11 cellular contexts compared by ENCODE assay signal in the genomic region with DNA sequence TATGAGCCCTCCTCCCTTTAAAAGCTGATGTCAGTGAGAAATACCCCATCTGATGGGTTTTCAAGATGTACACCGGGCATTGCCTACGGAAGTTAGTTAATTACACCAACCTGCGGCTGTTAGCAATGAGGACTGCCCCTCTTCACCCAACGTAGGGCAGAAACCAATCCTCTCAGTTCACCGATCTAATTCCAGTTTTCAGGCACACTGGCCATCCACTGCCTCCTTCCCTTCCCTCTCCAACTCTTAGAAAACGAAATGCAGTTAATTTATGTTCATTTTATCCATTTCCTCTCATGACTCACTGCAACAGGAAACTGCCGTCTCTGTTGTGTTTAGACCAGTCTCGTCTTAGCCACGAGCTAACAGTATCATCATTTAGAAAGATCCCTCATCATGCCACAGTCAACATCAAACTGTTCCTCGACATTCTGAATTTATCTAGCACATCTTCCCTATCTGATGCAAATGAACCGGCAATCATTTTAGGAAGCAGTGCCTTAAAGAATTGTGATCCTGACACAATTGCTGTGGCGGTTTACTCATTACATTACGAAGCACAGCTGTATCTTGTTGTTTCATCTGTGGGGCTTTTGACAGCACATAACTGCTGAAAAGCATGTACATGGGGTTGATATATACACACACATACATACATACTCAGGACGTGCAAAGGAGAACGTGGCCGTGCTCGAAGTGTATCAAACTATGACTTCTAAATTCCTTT.
A peak's percentile ranks its signal among the peaks of the same experiment; 100 is the strongest.
DNase-seq lines count a peak whose midpoint lies in the region; ATAC-seq, FAIRE-seq and TF ChIP-seq lines count a peak whose summit lies in the region.
"Had no signal": no experiment of that assay in that cellular context is flagged by ENCODE, and none has a peak within 500 bp of the region (broad histone marks: within the 10 kb centered on the region; RNA-seq: fewer than 3 reads in every experiment).

No MANE protein-coding gene starts in this region.

- H3K27me3 ChIP-seq in OCI-LY1 (ENCODE audit: insufficient read depth, low read length), result no peaks in the 10 kb centered on the region
- no peaks in the 10 kb centered on the region for H3K27me3 ChIP-seq in endothelial cell of umbilical vein (ENCODE audit: control insufficient read depth in 2 of 2, insufficient read depth in 2 of 2, low read length in 2 of 2)
- H3K27me3 ChIP-seq in smooth muscle cell (ENCODE audit: low read depth), result no peaks in the 10 kb centered on the region
- no peaks in the 10 kb centered on the region for H3K27me3 ChIP-seq in MG63

- POLR2A ChIA-PET in endothelial cell of umbilical vein (lab: Charles Lee), result interaction anchor here (0.8 kb wide), 1 partner anchor 32 kb away, joined by 5 read pairs; no protein-coding TSS in a partner anchor

- H3K4me3 ChIP-seq in OCI-LY1 (ENCODE audit: low read depth, low read length, poor library complexity, severe bottlenecking) (no peak overlapping the region), endothelial cell of umbilical vein (replicated peaks in 1 of 3; ENCODE audit: insufficient read depth in 1 of 3, low read depth in 1 of 3, low read length in 3 of 3) (peak overlapping the region; percentile 43 to 90 (median 59)), smooth muscle cell (peak overlapping the region; percentile 24), MG63 (no peak overlapping the region)

- no peaks in the 10 kb centered on the region for H3K9me3 ChIP-seq in OCI-LY1 (ENCODE audit: low read length)
- no peaks in the 10 kb centered on the region for H3K9me3 ChIP-seq in endothelial cell of umbilical vein (replicated peaks; ENCODE audit: control insufficient read depth, insufficient read depth, low read length)
- no peaks in the 10 kb centered on the region for H3K9me3 ChIP-seq in smooth muscle cell (replicated peaks; ENCODE audit: low read depth)
- H3K9me3 ChIP-seq in MG63, result no peaks in the 10 kb centered on the region

- peaks cover 12% of the 10 kb centered on the region for H3K4me1 Mint-ChIP-seq in activated T-cell treated with anti-CD3 and anti-CD28 coated beads, Interleukin-2, amount 50 U/mL, for 72 hours (ENCODE audit: low read depth)
- H3K4me1 Mint-ChIP-seq: B cell, naive B cell had no signal

- H3K36me3 ChIP-seq in OCI-LY1 (ENCODE audit: insufficient read depth, low read length) (no peaks in the 10 kb centered on the region), endothelial cell of umbilical vein (ENCODE audit: control insufficient read depth in 2 of 2, extremely low read depth in 1 of 2, insufficient read depth in 2 of 2, low read length in 2 of 2) (peaks cover 0 to 3% of the 10 kb centered on the region in 2 experiments), smooth muscle cell (ENCODE audit: low read depth) (no peaks in the 10 kb centered on the region), MG63 (no peaks in the 10 kb centered on the region)

- BruUV-seq in endothelial cell of umbilical vein (replicated peaks; lab: Mats Ljungman, UMichigan), result TSS peak; percentile 97

- H3F3A ChIP-seq in OCI-LY1 (ENCODE audit: insufficient read depth, low read length), result no peaks in the 10 kb centered on the region
- H3F3A ChIP-seq in smooth muscle cell (ENCODE audit: low read depth), result no peaks in the 10 kb centered on the region

- H3K9ac ChIP-seq in OCI-LY1 (ENCODE audit: low read length) (no peak overlapping the region), endothelial cell of umbilical vein (replicated peaks; ENCODE audit: extremely low read depth, insufficient read depth, low read length) (peak overlapping the region; percentile 98), smooth muscle cell (ENCODE audit: low read depth) (no peak overlapping the region)

- H3K36me3 Mint-ChIP-seq in activated T-cell treated with anti-CD3 and anti-CD28 coated beads, Interleukin-2, amount 50 U/mL, for 72 hours (ENCODE audit: insufficient read depth in 2 of 2), result no peaks in the 10 kb centered on the region
- H3K36me3 Mint-ChIP-seq: naive B cell had no signal

- H4K20me1 ChIP-seq in OCI-LY1 (ENCODE audit: insufficient read depth, low read length) (no peaks in the 10 kb centered on the region), endothelial cell of umbilical vein (replicated peaks; ENCODE audit: control insufficient read depth, extremely low read depth, insufficient read depth, low read length) (no peaks in the 10 kb centered on the region), smooth muscle cell (ENCODE audit: low read depth) (no peaks in the 10 kb centered on the region)

- no peak for DNase-seq in activated T-cell treated with anti-CD3 and anti-CD28 coated beads, Interleukin-2, amount 50 U/mL, for 72 hours
- no peak for DNase-seq in activated T-cell treated with anti-CD3 and anti-CD28 coated beads, Interleukin-2, amount 50 U/mL, for 1 hour
- peak; percentile 93 for DNase-seq in endothelial cell of umbilical vein (ENCODE audit: low read depth, low spot score)
- no peak for DNase-seq in smooth muscle cell (lab: John Stamatoyannopoulos, UW; ENCODE audit: unreplicated experiment)
- no peak for DNase-seq in MG63
- no peak for DNase-seq in HPDE6-E6E7 (ENCODE audit: extremely low spot score)
- no peak for DNase-seq in activated T-cell treated with anti-CD3 and anti-CD28 coated beads for 4 hours
- DNase-seq: activated CD4-positive, alpha-beta T cell treated with anti-CD3 and anti-CD28 coated beads, Interleukin-2, amount 50 U/mL, for 4 hours; naive B cell had no signal

- intact Hi-C loops in endothelial cell of umbilical vein (cut with micrococcal nuclease), result loop anchor here (1.0 to 2.0 kb wide), 8 partner anchors 25 to 171 kb away; no protein-coding TSS in a partner anchor

- H3K27ac ChIP-seq in OCI-LY1 (ENCODE audit: low read depth, low read length, poor library complexity, severe bottlenecking), result no peak overlapping the region
- peak overlapping the region; percentile 97 for H3K27ac ChIP-seq in endothelial cell of umbilical vein (ENCODE audit: insufficient read depth, low read depth, low read length)
- H3K27ac ChIP-seq in smooth muscle cell (ENCODE audit: low read depth), result peak overlapping the region; percentile 40

- H3K4me2 ChIP-seq in OCI-LY1 (ENCODE audit: low read length) (peak overlapping the region; percentile 25; the same call in 1 of the 2 replicates), endothelial cell of umbilical vein (ENCODE audit: insufficient read depth, low read length) (peak overlapping the region; percentile 82), smooth muscle cell (peak overlapping the region; percentile 78)

- peaks cover 27% of the 10 kb centered on the region for H3K27me3 Mint-ChIP-seq in activated T-cell treated with anti-CD3 and anti-CD28 coated beads, Interleukin-2, amount 50 U/mL, for 72 hours (ENCODE audit: low read depth)

- H3K79me2 ChIP-seq in OCI-LY1 (ENCODE audit: insufficient read depth, low read length), result no peaks in the 10 kb centered on the region
- peaks cover 33% of the 10 kb centered on the region for H3K79me2 ChIP-seq in endothelial cell of umbilical vein (ENCODE audit: control insufficient read depth, insufficient read depth, low read length)
- H3K79me2 ChIP-seq in smooth muscle cell (ENCODE audit: low read depth), result no peaks in the 10 kb centered on the region

- H3K4me3 Mint-ChIP-seq in activated T-cell treated with anti-CD3 and anti-CD28 coated beads, Interleukin-2, amount 50 U/mL, for 72 hours, result peak overlapping the region; percentile 14 to 52
- H3K4me3 Mint-ChIP-seq: B cell had no signal

- peak; percentile 66 to 83 for ATAC-seq in activated T-cell treated with anti-CD3 and anti-CD28 coated beads, Interleukin-2, amount 50 U/mL, for 72 hours (replicated peaks in 1 of 2)

- H3K9me2 ChIP-seq in OCI-LY1 (ENCODE audit: low read depth, low read length), result no peaks in the 10 kb centered on the region

- dilution Hi-C loops in endothelial cell of umbilical vein (cut with MboI; ENCODE audit: extremely low pct_ligation_motif_present, low sequenced_read_pairs), result no loop called here

- CTCF ChIA-PET in endothelial cell of umbilical vein (lab: Charles Lee), result interaction anchor here (0.6 to 6.3 kb wide), 6 partner anchors 33 to 365 kb away, joined by 3 to 65 read pairs (median 10); no protein-coding TSS in a partner anchor

- peak; percentile 86 for TF ChIP-seq POLR2A in endothelial cell of umbilical vein (IDR thresholded peaks at IDR 0.05; ENCODE audit: low read depth, low read length)

- FAIRE-seq in endothelial cell of umbilical vein (lab: Jason Lieb, UNC), result peak; percentile 80

- H3K9me1 ChIP-seq in endothelial cell of umbilical vein (replicated peaks; ENCODE audit: control insufficient read depth, extremely low read depth, insufficient read depth, low read length), result no peaks in the 10 kb centered on the region

- no peak overlapping the region for H3K27ac Mint-ChIP-seq in activated T-cell treated with anti-CD3 and anti-CD28 coated beads, Interleukin-2, amount 50 U/mL, for 72 hours
- H3K27ac Mint-ChIP-seq: B cell, naive B cell had no signal

- TF ChIP-seq CTCF in OCI-LY1 (IDR thresholded peaks at IDR 0.05; ENCODE audit: low read length) (no peak), endothelial cell of umbilical vein (IDR thresholded peaks at IDR 0.05; ENCODE audit: extremely low read depth in 1 of 2, insufficient read depth in 1 of 2, low read depth in 1 of 2, low read length in 2 of 2) (no peak), smooth muscle cell (IDR thresholded peaks at IDR 0.05; ENCODE audit: borderline replicate concordance, insufficient read depth, poor library complexity, severe bottlenecking) (no peak)

- peak overlapping the region; percentile 91 for H2AFZ ChIP-seq in OCI-LY1 (ENCODE audit: low read length)
- peak overlapping the region; percentile 33 for H2AFZ ChIP-seq in endothelial cell of umbilical vein (ENCODE audit: low read depth, low read length)
- H2AFZ ChIP-seq in smooth muscle cell (ENCODE audit: low read depth), result peak overlapping the region; percentile 79

- H3K9me3 Mint-ChIP-seq in activated T-cell treated with anti-CD3 and anti-CD28 coated beads, Interleukin-2, amount 50 U/mL, for 72 hours, result no peaks in the 10 kb centered on the region
- H3K9me3 Mint-ChIP-seq: naive B cell had no signal

- H3K4me1 ChIP-seq in OCI-LY1 (ENCODE audit: insufficient read depth, low read length, severe bottlenecking), result peaks cover 79% of the 10 kb centered on the region
- peaks cover 24% of the 10 kb centered on the region for H3K4me1 ChIP-seq in endothelial cell of umbilical vein (ENCODE audit: control insufficient read depth, extremely low read depth, insufficient read depth, low read length)
- peaks cover 61% of the 10 kb centered on the region for H3K4me1 ChIP-seq in smooth muscle cell (ENCODE audit: low read depth)

- WGBS in smooth muscle cell (ENCODE audit: low lambda C conversion rate), result 45% methylated on average over 17 of the region's 17 CpGs

TF ChIP-seq in endothelial cell of umbilical vein, 7 proteins besides CTCF, POLR2A, EP300 and RAD21 (continues in another document):
- TF ChIP-seq POLR2AphosphoS5 (IDR thresholded peaks at IDR 0.05; ENCODE audit: insufficient read depth, low read depth, low read length) (peak; percentile 79), FOS (IDR thresholded peaks at IDR 0.05; ENCODE audit: borderline replicate concordance, insufficient read depth, low read length) (peak; percentile 73), MAX (IDR thresholded peaks at IDR 0.05; ENCODE audit: insufficient read depth, insufficient read length) (no peak), JUN (IDR thresholded peaks at IDR 0.05; ENCODE audit: borderline replicate concordance, insufficient read depth, insufficient read length, low read depth) (peak; percentile 91)

Comparison
In these comparisons a context has a peak if more than half of its experiments do, and no peak if none do; other contexts are left out.
1. H2AFZ ChIP-seq: peak in every context shown above with its lines; median percentile 91 in OCI-LY1; 79 in smooth muscle cell; 33 in endothelial cell of umbilical vein.
2. H3K4me2 ChIP-seq: peak in every context shown above with its lines; median percentile 82 in endothelial cell of umbilical vein; 78 in smooth muscle cell; 25 in OCI-LY1.
3. H3K4me3 ChIP-seq: peak in endothelial cell of umbilical vein (3 of 3) and smooth muscle cell (single experiment); none in OCI-LY1 (single experiment) and MG63 (single experiment).